In genomic region chr1:90474158-90474557, GRCh38 we compare ENCODE assay signal across 10 cellular contexts.
"Had no signal": no experiment of that assay in that cellular context is flagged by ENCODE, and none has a peak within 500 bp of the region (broad histone marks: within the 10 kb centered on the region; RNA-seq: fewer than 3 reads in every experiment).

No MANE protein-coding gene starts in this region.

- H2AFZ ChIP-seq: GM23248 had no signal

- H3K9ac ChIP-seq: GM23248 had no signal

- ATAC-seq: HCT116, K562 had no signal

- FAIRE-seq: HTR-8/SVneo, K562 had no signal

- H3K27ac ChIP-seq: GM23248 had no signal

- H3K36me3 ChIP-seq: HAP-1 had no signal

- H3K4me1 ChIP-seq: HAP-1 had no signal

- H3K9me3 ChIP-seq: HAP-1 had no signal

- H3K4me3 ChIP-seq: GM23248, HAP-1, K562 had no signal

- DNase-seq: GM23248, GOT3, H7, HFFc6, IMR-90, KG1 had no signal
